Comparison of ENCODE assay signal across 1 cellular context in the genomic region with DNA sequence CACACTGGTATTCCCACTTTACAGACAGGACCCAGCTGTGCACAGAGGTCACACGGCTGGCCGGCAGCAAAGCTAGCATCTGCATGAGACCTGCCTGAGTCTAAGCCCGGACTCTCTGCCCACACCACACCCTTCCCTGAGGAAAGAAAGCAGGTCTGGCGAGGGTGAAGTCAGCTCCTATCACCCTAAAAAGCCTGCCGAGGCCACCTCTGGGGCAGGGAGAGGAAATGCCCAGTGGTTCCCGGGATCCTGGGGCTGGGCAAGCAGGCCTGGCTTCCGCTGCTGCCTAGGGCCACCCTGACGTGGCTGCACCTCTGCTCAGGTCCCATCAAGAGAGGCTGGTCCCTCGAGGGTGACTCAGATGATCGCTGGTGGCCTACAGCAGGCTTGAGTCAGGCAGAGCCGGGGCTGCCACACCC.
TF ChIP-seq lines count a peak whose summit lies in the region.

No MANE protein-coding gene starts in this region.

TF ChIP-seq in K562, 482 proteins besides CTCF, POLR2A, EP300 and RAD21:
- TF ChIP-seq KDM4B (IDR thresholded peaks at IDR 0.05; ENCODE audit: borderline replicate concordance in 2 of 2, low read depth in 1 of 2) (no peak), MEF2A (IDR thresholded peaks at IDR 0.05; ENCODE audit: control insufficient read depth, low read depth, low read length) (no peak), PCBP1 (IDR thresholded peaks at IDR 0.05; ENCODE audit: low read depth, low read length, poor library complexity, severe bottlenecking) (no peak), ZNF354B (CRISPR knock-in tag; IDR thresholded peaks at IDR 0.05) (no peak), DMBX1 (CRISPR knock-in tag; IDR thresholded peaks at IDR 0.05; ENCODE audit: borderline replicate concordance) (no peak), DPF2 (IDR thresholded peaks at IDR 0.05) (no peak), EP400 (IDR thresholded peaks at IDR 0.05) (no peak), RBM25 (IDR thresholded peaks at IDR 0.05; ENCODE audit: low read depth, low read length, severe bottlenecking) (no peak), FOSL1 (tag; conservative IDR thresholded peaks at IDR 0.05) (peak; percentile 53; the same call in 1 of the 2 replicates), JUND (IDR thresholded peaks at IDR 0.05; ENCODE audit: borderline replicate concordance, low read depth, low read length) (0 out of 2 replicates have a peak, but pooled peaks have one; percentile 18), JUND (tag; IDR thresholded peaks at IDR 0.05; ENCODE audit: borderline replicate concordance, low read depth, low read length) (no peak)
- TF ChIP-seq, protein P1, sequence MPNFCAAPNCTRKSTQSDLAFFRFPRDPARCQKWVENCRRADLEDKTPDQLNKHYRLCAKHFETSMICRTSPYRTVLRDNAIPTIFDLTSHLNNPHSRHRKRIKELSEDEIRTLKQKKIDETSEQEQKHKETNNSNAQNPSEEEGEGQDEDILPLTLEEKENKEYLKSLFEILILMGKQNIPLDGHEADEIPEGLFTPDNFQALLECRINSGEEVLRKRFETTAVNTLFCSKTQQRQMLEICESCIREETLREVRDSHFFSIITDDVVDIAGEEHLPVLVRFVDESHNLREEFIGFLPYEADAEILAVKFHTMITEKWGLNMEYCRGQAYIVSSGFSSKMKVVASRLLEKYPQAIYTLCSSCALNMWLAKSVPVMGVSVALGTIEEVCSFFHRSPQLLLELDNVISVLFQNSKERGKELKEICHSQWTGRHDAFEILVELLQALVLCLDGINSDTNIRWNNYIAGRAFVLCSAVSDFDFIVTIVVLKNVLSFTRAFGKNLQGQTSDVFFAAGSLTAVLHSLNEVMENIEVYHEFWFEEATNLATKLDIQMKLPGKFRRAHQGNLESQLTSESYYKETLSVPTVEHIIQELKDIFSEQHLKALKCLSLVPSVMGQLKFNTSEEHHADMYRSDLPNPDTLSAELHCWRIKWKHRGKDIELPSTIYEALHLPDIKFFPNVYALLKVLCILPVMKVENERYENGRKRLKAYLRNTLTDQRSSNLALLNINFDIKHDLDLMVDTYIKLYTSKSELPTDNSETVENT (CRISPR knock-in tag; IDR thresholded peaks at IDR 0.05), result no peak
- TF ChIP-seq, protein P2, sequence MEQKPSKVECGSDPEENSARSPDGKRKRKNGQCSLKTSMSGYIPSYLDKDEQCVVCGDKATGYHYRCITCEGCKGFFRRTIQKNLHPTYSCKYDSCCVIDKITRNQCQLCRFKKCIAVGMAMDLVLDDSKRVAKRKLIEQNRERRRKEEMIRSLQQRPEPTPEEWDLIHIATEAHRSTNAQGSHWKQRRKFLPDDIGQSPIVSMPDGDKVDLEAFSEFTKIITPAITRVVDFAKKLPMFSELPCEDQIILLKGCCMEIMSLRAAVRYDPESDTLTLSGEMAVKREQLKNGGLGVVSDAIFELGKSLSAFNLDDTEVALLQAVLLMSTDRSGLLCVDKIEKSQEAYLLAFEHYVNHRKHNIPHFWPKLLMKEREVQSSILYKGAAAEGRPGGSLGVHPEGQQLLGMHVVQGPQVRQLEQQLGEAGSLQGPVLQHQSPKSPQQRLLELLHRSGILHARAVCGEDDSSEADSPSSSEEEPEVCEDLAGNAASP (IDR thresholded peaks at IDR 0.05), result no peak
- TF ChIP-seq, protein P3, sequence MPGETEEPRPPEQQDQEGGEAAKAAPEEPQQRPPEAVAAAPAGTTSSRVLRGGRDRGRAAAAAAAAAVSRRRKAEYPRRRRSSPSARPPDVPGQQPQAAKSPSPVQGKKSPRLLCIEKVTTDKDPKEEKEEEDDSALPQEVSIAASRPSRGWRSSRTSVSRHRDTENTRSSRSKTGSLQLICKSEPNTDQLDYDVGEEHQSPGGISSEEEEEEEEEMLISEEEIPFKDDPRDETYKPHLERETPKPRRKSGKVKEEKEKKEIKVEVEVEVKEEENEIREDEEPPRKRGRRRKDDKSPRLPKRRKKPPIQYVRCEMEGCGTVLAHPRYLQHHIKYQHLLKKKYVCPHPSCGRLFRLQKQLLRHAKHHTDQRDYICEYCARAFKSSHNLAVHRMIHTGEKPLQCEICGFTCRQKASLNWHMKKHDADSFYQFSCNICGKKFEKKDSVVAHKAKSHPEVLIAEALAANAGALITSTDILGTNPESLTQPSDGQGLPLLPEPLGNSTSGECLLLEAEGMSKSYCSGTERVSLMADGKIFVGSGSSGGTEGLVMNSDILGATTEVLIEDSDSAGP (CRISPR knock-in tag; IDR thresholded peaks at IDR 0.05), result no peak
